Comparison of ENCODE assay signal across 8 cellular contexts in genomic region chr10:28532223-28532508, GRCh38.
A peak's percentile ranks its signal among the peaks of the same experiment; 100 is the strongest.
DNase-seq lines count a peak whose midpoint lies in the region; ATAC-seq and TF ChIP-seq lines count a peak whose summit lies in the region.

No MANE protein-coding gene starts in this region.

- no peaks in the 10 kb centered on the region for H3K9me3 ChIP-seq in iPS-20b (ENCODE audit: insufficient read depth, low read depth, low read length)

- DNase-seq in stimulated activated CD4-positive, alpha-beta T cell treated with anti-CD3 and anti-CD28 coated beads, Interleukin-12 subunit alpha, Interleukin-12 subunit beta, amount 100 ng/mL, for 4 hours: peak; percentile 56
- DNase-seq in stimulated activated CD4-positive, alpha-beta T cell treated with anti-CD3 and anti-CD28 coated beads, Interleukin-4, amount 100 ng/mL, for 4 hours: no peak
- DNase-seq in NCI-H128 (lab: John Stamatoyannopoulos, UW; ENCODE audit: unreplicated experiment): peak; percentile 2
- DNase-seq in astrocyte of the cerebellum (ENCODE audit: low read depth): peak; percentile 19
- DNase-seq in smooth muscle cell of the brain vasculature (ENCODE audit: low read depth, low spot score): peak; percentile 18
- DNase-seq in NCI-H345 treated with DMSO at 0.1 percent for 48 hours (lab: John Stamatoyannopoulos, UW; ENCODE audit: unreplicated experiment): no peak

- H3K27me3 ChIP-seq in iPS-20b (ENCODE audit: insufficient read depth, low read length): no peaks in the 10 kb centered on the region

- H3K4me3 ChIP-seq in astrocyte of the cerebellum (ENCODE audit: low read depth, low read length) (peak overlapping the region; percentile 69), iPS-20b (ENCODE audit: low read length) (peak overlapping the region; percentile 96)

- peak overlapping the region; percentile 99 for H3K9ac ChIP-seq in iPS-20b (ENCODE audit: low read depth, low read length)

- H3K4me1 ChIP-seq in iPS-20b (ENCODE audit: insufficient read depth, low read length): peaks cover 12% of the 10 kb centered on the region; the same call in 1 of the 2 replicates

- peak overlapping the region; percentile 99 for H3K27ac ChIP-seq in iPS-20b (ENCODE audit: low read length)

- ATAC-seq in HG02642 (IDR thresholded peaks at IDR 0.05; ENCODE audit: poor library complexity, unreplicated experiment): peak; percentile 55

- peaks cover 32% of the 10 kb centered on the region for H3K36me3 ChIP-seq in iPS-20b (ENCODE audit: insufficient read depth, low read depth, low read length)

- no peak for TF ChIP-seq CTCF in astrocyte of the cerebellum (IDR thresholded peaks at IDR 0.05; ENCODE audit: low read depth, low read length, missing control alignments)

- in situ Hi-C loops in astrocyte of the cerebellum (cut with HindIII; ENCODE audit: low sequenced_read_pairs): no loop called here

Comparison
In these comparisons a context has a peak if more than half of its experiments do, and no peak if none do; other contexts are left out.
1. DNase-seq: peak in stimulated activated CD4-positive, alpha-beta T cell treated with anti-CD3 and anti-CD28 coated beads, Interleukin-12 subunit alpha, Interleukin-12 subunit beta, amount 100 ng/mL, for 4 hours (single experiment), NCI-H128 (single experiment), astrocyte of the cerebellum (single experiment) and smooth muscle cell of the brain vasculature (single experiment); none in stimulated activated CD4-positive, alpha-beta T cell treated with anti-CD3 and anti-CD28 coated beads, Interleukin-4, amount 100 ng/mL, for 4 hours (0 of 2) and NCI-H345 treated with DMSO at 0.1 percent for 48 hours (single experiment).